Comparison of ENCODE assay signal across 8 cellular contexts in genomic region chr16:48556913-48557351, GRCh38.
A peak's percentile ranks its signal among the peaks of the same experiment; 100 is the strongest.
DNase-seq lines count a peak whose midpoint lies in the region; ATAC-seq and TF ChIP-seq lines count a peak whose summit lies in the region.

No MANE protein-coding gene starts in this region.

- TF ChIP-seq CTCF in AG10803 (conservative IDR thresholded peaks at IDR 0.05; ENCODE audit: low read length) = no peak
- no peak for TF ChIP-seq CTCF in astrocyte of the spinal cord (IDR thresholded peaks at IDR 0.05; ENCODE audit: low read depth, low read length)

- DNase-seq in AG10803 (ENCODE audit: low read depth) (peak; percentile 63), astrocyte of the spinal cord (ENCODE audit: low read depth, low spot score) (peak; percentile 82), NCI-H2196 (lab: John Stamatoyannopoulos, UW; ENCODE audit: unreplicated experiment) (no peak), iPS-NIHi7 (ENCODE audit: extremely low spot score) (no peak), COLO829 (ENCODE audit: low spot score) (no peak)
- DNase-seq in stimulated activated CD4-positive, alpha-beta T cell treated with anti-CD3 and anti-CD28 coated beads, Interleukin-2, amount 100 ng/mL, for 4 hours (ENCODE audit: low read depth) = peak; percentile 27

- H3K4me3 ChIP-seq in AG10803 (ENCODE audit: low read length) (no peak overlapping the region), astrocyte of the spinal cord (ENCODE audit: low read depth, low read length) (no peak overlapping the region)

- in situ Hi-C loops in astrocyte of the spinal cord (cut with HindIII; ENCODE audit: low sequenced_read_pairs) = no loop called here

- peak; percentile 69 for ATAC-seq in GM19397 (IDR thresholded peaks at IDR 0.05; ENCODE audit: unreplicated experiment)
- peak; percentile 87 for ATAC-seq in HG03565 (IDR thresholded peaks at IDR 0.05; ENCODE audit: unreplicated experiment)

Comparison
In these comparisons a context has a peak if more than half of its experiments do, and no peak if none do; other contexts are left out.
1. DNase-seq: peak in AG10803 (single experiment), astrocyte of the spinal cord (single experiment) and stimulated activated CD4-positive, alpha-beta T cell treated with anti-CD3 and anti-CD28 coated beads, Interleukin-2, amount 100 ng/mL, for 4 hours (single experiment); none in NCI-H2196 (single experiment), iPS-NIHi7 (single experiment) and COLO829 (single experiment).